Comparison of ENCODE assay signal across 13 cellular contexts in genomic region chr1:22250724-22251123, GRCh38.
DNase-seq lines count a peak whose midpoint lies in the region; ATAC-seq and FAIRE-seq lines count a peak whose summit lies in the region.
"Had no signal": no experiment of that assay in that cellular context is flagged by ENCODE, and none has a peak within 500 bp of the region (broad histone marks: within the 10 kb centered on the region; RNA-seq: fewer than 3 reads in every experiment).

No MANE protein-coding gene starts in this region.

- intact Hi-C loops in activated CD4-positive, alpha-beta memory T cell treated with anti-CD3 and anti-CD28 coated beads for 36 hours (cut with micrococcal nuclease) = no loop called here

- H3K4me1 Mint-ChIP-seq in activated CD4-positive, alpha-beta memory T cell treated with anti-CD3 and anti-CD28 coated beads for 36 hours (ENCODE audit: low read depth) = no peaks in the 10 kb centered on the region
- H3K4me1 Mint-ChIP-seq: activated naive CD4-positive, alpha-beta T cell treated with anti-CD3 and anti-CD28 coated beads, Interleukin-2, amount 50 U/mL, for 24 hours had no signal

- no peaks in the 10 kb centered on the region for H3K36me3 Mint-ChIP-seq in activated CD4-positive, alpha-beta memory T cell treated with anti-CD3 and anti-CD28 coated beads for 36 hours
- H3K36me3 Mint-ChIP-seq: activated naive CD4-positive, alpha-beta T cell treated with anti-CD3 and anti-CD28 coated beads, Interleukin-2, amount 50 U/mL, for 24 hours had no signal

- POLR2A ChIA-PET in activated CD4-positive, alpha-beta memory T cell treated with anti-CD3 and anti-CD28 coated beads for 36 hours (lab: Charles Lee) = no interaction called here

- peaks cover 14% of the 10 kb centered on the region for H3K27me3 Mint-ChIP-seq in activated CD4-positive, alpha-beta memory T cell treated with anti-CD3 and anti-CD28 coated beads for 36 hours

- H3K4me3 Mint-ChIP-seq in activated CD4-positive, alpha-beta memory T cell treated with anti-CD3 and anti-CD28 coated beads for 36 hours = no peak overlapping the region
- H3K4me3 Mint-ChIP-seq: activated naive CD4-positive, alpha-beta T cell treated with anti-CD3 and anti-CD28 coated beads, Interleukin-2, amount 50 U/mL, for 24 hours; activated T-cell treated with anti-CD3 and anti-CD28 coated beads, Interleukin-2, amount 50 U/mL, for 24 hours had no signal

- CTCF ChIA-PET in activated CD4-positive, alpha-beta memory T cell treated with anti-CD3 and anti-CD28 coated beads for 36 hours (lab: Charles Lee) = no interaction called here

- no peaks in the 10 kb centered on the region for H3K9me3 Mint-ChIP-seq in activated CD4-positive, alpha-beta memory T cell treated with anti-CD3 and anti-CD28 coated beads for 36 hours
- H3K9me3 Mint-ChIP-seq: activated naive CD4-positive, alpha-beta T cell treated with anti-CD3 and anti-CD28 coated beads, Interleukin-2, amount 50 U/mL, for 24 hours; activated T-cell treated with anti-CD3 and anti-CD28 coated beads, Interleukin-2, amount 50 U/mL, for 24 hours had no signal

- ATAC-seq in GM19455 (IDR thresholded peaks at IDR 0.05; ENCODE audit: unreplicated experiment) (no peak), HG03378 (IDR thresholded peaks at IDR 0.05; ENCODE audit: unreplicated experiment) (no peak)
- ATAC-seq: left cardiac atrium had no signal

- FAIRE-seq in RCC 7860 (lab: Jason Lieb, UNC) = no peak

- H3K27ac Mint-ChIP-seq in activated CD4-positive, alpha-beta memory T cell treated with anti-CD3 and anti-CD28 coated beads for 36 hours = no peak overlapping the region
- H3K27ac Mint-ChIP-seq: activated naive CD4-positive, alpha-beta T cell treated with anti-CD3 and anti-CD28 coated beads, Interleukin-2, amount 50 U/mL, for 24 hours; activated T-cell treated with anti-CD3 and anti-CD28 coated beads, Interleukin-2, amount 50 U/mL, for 24 hours had no signal

- DNase-seq in A172 (ENCODE audit: low spot score) = peak; percentile 17
- peak; percentile 28 for DNase-seq in ELR (ENCODE audit: low read depth)
- DNase-seq in RCC 7860 (ENCODE audit: low spot score) = peak; percentile 49
- DNase-seq in iPS-NIHi7 (ENCODE audit: extremely low spot score) = peak; percentile 68
- DNase-seq in activated CD4-positive, alpha-beta memory T cell treated with anti-CD3 and anti-CD28 coated beads for 36 hours = no peak
- no peak for DNase-seq in activated CD4-positive, CD25-positive, alpha-beta regulatory T cell (lab: John Stamatoyannopoulos, UW)
- DNase-seq: activated T-cell treated with anti-CD3 and anti-CD28 coated beads, Interleukin-2, amount 50 U/mL, for 24 hours; left cardiac atrium; NCI-H187 treated with DMSO at 0.1 percent for 48 hours; NCI-H446 had no signal

Comparison
In these comparisons a context has a peak if more than half of its experiments do, and no peak if none do; other contexts are left out.
1. DNase-seq: peak in A172 (single experiment), ELR (single experiment), RCC 7860 (single experiment) and iPS-NIHi7 (single experiment); none in activated CD4-positive, alpha-beta memory T cell treated with anti-CD3 and anti-CD28 coated beads for 36 hours (single experiment) and activated CD4-positive, CD25-positive, alpha-beta regulatory T cell (0 of 4).